In the genomic region with DNA sequence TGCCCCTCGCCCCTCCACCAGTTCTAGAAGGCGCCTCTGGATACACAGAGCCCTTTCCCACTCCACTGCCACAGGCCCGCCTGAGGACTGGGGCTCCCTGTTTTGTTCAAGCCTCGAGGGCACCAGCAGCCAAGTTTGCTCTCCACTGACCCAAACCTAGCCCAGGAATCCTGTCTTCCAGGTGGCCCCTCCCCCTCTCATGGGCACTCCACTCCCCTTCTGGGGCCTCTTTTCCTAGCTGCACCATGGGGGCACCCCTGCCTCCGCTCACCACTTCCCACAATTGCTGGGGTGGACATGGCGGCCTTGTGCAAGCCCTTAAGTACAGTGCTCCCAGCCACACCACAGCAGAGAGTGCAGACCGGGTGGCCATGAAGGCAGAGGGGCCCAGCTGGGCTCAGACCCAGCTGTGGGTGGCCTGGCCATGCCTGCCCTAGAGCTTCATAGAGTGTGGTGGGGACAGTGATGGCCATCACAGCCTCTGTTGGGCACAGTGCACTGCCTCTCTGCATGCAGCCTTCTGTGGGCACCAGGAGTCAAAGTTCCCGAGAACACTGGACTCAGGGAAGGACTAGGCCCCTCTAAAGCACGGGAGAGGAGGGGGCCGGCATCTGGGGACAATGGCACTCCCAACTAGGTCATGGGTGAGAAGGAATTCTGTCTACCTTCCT, we compare ENCODE assay signal across 11 cellular contexts. TPM values are rescaled to one million over a fixed set of nuclear protein-coding genes. Genes with fewer than 3 reads are reported as not detected.
A peak's percentile ranks its signal among the peaks of the same experiment; 100 is the strongest.
DNase-seq lines count a peak whose midpoint lies in the region; ATAC-seq and TF ChIP-seq lines count a peak whose summit lies in the region.
"Had no signal": no experiment of that assay in that cellular context is flagged by ENCODE, and none has a peak within 500 bp of the region (broad histone marks: within the 10 kb centered on the region; RNA-seq: fewer than 3 reads in every experiment).

No MANE protein-coding gene starts in this region.

- H3K27me3 ChIP-seq in cardiac muscle cell (no peaks in the 10 kb centered on the region), fibroblast of lung (ENCODE audit: control insufficient read depth, insufficient read depth, low read length) (no peaks in the 10 kb centered on the region), osteoblast (ENCODE audit: insufficient read depth, low read length) (no peaks in the 10 kb centered on the region), uterus (no peaks in the 10 kb centered on the region)

- H3K27ac ChIP-seq in cardiac muscle cell (peak overlapping the region; percentile 100), fibroblast of lung (ENCODE audit: insufficient read depth, low read length) (peak overlapping the region; percentile 75), osteoblast (ENCODE audit: low read depth, low read length) (peak overlapping the region; percentile 86), uterus (peak overlapping the region; percentile 97 to 98)

- DNase-seq in cardiac muscle cell (ENCODE audit: low read depth in 1 of 2, low spot score in 1 of 2) (no peak), left cardiac atrium (no peak), fibroblast of lung (ENCODE audit: low read depth in 2 of 2) (no peak), osteoblast (ENCODE audit: insufficient read length, low spot score, missing footprints) (no peak), uterus (no peak), inferior parietal cortex (ENCODE audit: extremely low spot score) (no peak)
- DNase-seq: KBM-7; stimulated activated naive CD4-positive, alpha-beta T cell treated with Interleukin-2 at 50 U/mL for 16 hours; T-helper 1 cell had no signal

- no peak for TF ChIP-seq POLR2A in uterus (IDR thresholded peaks at IDR 0.05)

- H2AFZ ChIP-seq in fibroblast of lung (ENCODE audit: low read length) (no peak overlapping the region), osteoblast (ENCODE audit: low read length) (no peak overlapping the region)

- intact Hi-C loops in left cardiac atrium (cut with DNase I) (loop anchor here in 1 of 2 donors (5.0 kb wide), 2 partner anchors 60 to 75 kb away; no protein-coding TSS in a partner anchor), uterus (cut with DNase I; ENCODE audit: low total_unique reads) (no loop called here)

- H3K4me3 ChIP-seq in cardiac muscle cell (peak overlapping the region; percentile 67), fibroblast of lung (replicated peaks in 1 of 4; ENCODE audit: control extremely low read depth in 1 of 4, insufficient read depth in 1 of 4, low read depth in 3 of 4, low read length in 4 of 4) (peak overlapping the region; percentile 74 to 98 (median 85)), osteoblast (ENCODE audit: insufficient read depth, low read length) (peak overlapping the region; percentile 99), uterus (peak overlapping the region; percentile 78 to 95)

- H3K79me2 ChIP-seq in fibroblast of lung (ENCODE audit: control insufficient read depth, insufficient read depth, low read length) (peaks cover 38% of the 10 kb centered on the region), osteoblast (ENCODE audit: insufficient read depth, low read length) (peaks cover 55% of the 10 kb centered on the region)

- H3K4me2 ChIP-seq in fibroblast of lung (ENCODE audit: extremely low read depth, insufficient read depth, low read length) (peak overlapping the region; percentile 85), osteoblast (ENCODE audit: insufficient read depth, low read length) (peak overlapping the region; percentile 94)

- TF ChIP-seq CTCF in cardiac muscle cell (IDR thresholded peaks at IDR 0.05; ENCODE audit: low read depth, low read length) (no peak), fibroblast of lung (conservative IDR thresholded peaks at IDR 0.05 in 1 of 2, IDR thresholded peaks at IDR 0.05 in 1 of 2; ENCODE audit: low read depth in 1 of 2, low read length in 2 of 2) (no peak), osteoblast (IDR thresholded peaks at IDR 0.05; ENCODE audit: extremely low read depth, low read depth, low read length) (no peak), uterus (IDR thresholded peaks at IDR 0.05) (no peak)

- H3K9me3 ChIP-seq in cardiac muscle cell (ENCODE audit: low read depth) (no peaks in the 10 kb centered on the region), fibroblast of lung (ENCODE audit: control insufficient read depth, insufficient read depth, low read depth, low read length) (no peaks in the 10 kb centered on the region), osteoblast (ENCODE audit: low read depth, low read length) (no peaks in the 10 kb centered on the region), uterus (no peaks in the 10 kb centered on the region)

- peaks cover 39% of the 10 kb centered on the region for H3K4me1 ChIP-seq in cardiac muscle cell (ENCODE audit: low read depth)
- H3K4me1 ChIP-seq in fibroblast of lung (ENCODE audit: control insufficient read depth, extremely low read depth, insufficient read depth, low read length) = peaks cover 25% of the 10 kb centered on the region
- peaks cover 42% of the 10 kb centered on the region for H3K4me1 ChIP-seq in osteoblast (ENCODE audit: insufficient read depth, low read length)
- H3K4me1 ChIP-seq in uterus = peaks cover 2 to 22% of the 10 kb centered on the region in 2 donors

- ATAC-seq in left cardiac atrium (no peak), GM19463 (IDR thresholded peaks at IDR 0.05; ENCODE audit: unreplicated experiment) (no peak), GM19351 (IDR thresholded peaks at IDR 0.05; ENCODE audit: unreplicated experiment) (no peak)

- no peaks in the 10 kb centered on the region for H4K20me1 ChIP-seq in fibroblast of lung (ENCODE audit: control insufficient read depth, extremely low read depth, insufficient read depth, low read length)
- H4K20me1 ChIP-seq in osteoblast (ENCODE audit: insufficient read depth, low read length) = peaks cover 52% of the 10 kb centered on the region

- peak overlapping the region; percentile 47 for H3K9ac ChIP-seq in fibroblast of lung (ENCODE audit: insufficient read depth, low read length)

- H3K36me3 ChIP-seq in cardiac muscle cell (peaks cover 26% of the 10 kb centered on the region), fibroblast of lung (ENCODE audit: control insufficient read depth, insufficient read depth, low read length) (peaks cover 12% of the 10 kb centered on the region), osteoblast (ENCODE audit: insufficient read depth, low read length) (peaks cover 33% of the 10 kb centered on the region), uterus (no peaks in the 10 kb centered on the region)

RNA-seq across cellular contexts. Expression of a gene that starts 1.3 kb away (rescaled TPM):
- total RNA-seq in cardiac muscle cell = 579 and 882 TPM in 2 replicates
- 1,085 and 1,624 TPM in 2 replicates for polyA plus RNA-seq in cardiac muscle cell
- 1,000 to 10,000 TPM; 1,946 to 2,055 TPM for total RNA-seq in left cardiac atrium
- 9.2 and 25.4 TPM in 2 replicates for total RNA-seq in fibroblast of lung
- 178 and 457 TPM in 2 replicates for polyA plus RNA-seq in fibroblast of lung
- 663 and 2,310 TPM in 2 replicates for polyA plus RNA-seq in fibroblast of lung (2012)
- polyA minus RNA-seq in fibroblast of lung (ENCODE audit: low replicate concordance) = 227 and 815 TPM in 2 replicates
- 135 and 141 TPM in 2 replicates for total RNA-seq in osteoblast
- total RNA-seq in uterus = 1,000 to 10,000 TPM in 1 of 4 donors, 100 to 1,000 TPM in 2, 10 to 100 TPM in 1; 18.5 to 1,447 (median 245) TPM

RNA-seq across cellular contexts. Expression of a gene that starts 30.7 kb away (rescaled TPM):
- total RNA-seq in cardiac muscle cell (52.8 and 59.4 TPM in 2 replicates), left cardiac atrium (1 to 10 TPM; 6.4 to 8.8 TPM), fibroblast of lung (3.8 and 5.6 TPM in 2 replicates), osteoblast (9.7 and 10.9 TPM in 2 replicates), uterus (10 to 100 TPM in 2 of 4 donors, 1 to 10 TPM in 2; 3.3 to 35.7 (median 17.7) TPM)
- polyA plus RNA-seq in cardiac muscle cell (69.5 and 90.6 TPM in 2 replicates), fibroblast of lung (5.9 and 9.9 TPM in 2 replicates)
- polyA plus RNA-seq in fibroblast of lung (2012) = 3.6 and 5.7 TPM in 2 replicates
- 8.9 and 9.7 TPM in 2 replicates for polyA minus RNA-seq in fibroblast of lung (ENCODE audit: low replicate concordance)
